Comparison of ENCODE assay signal across 15 cellular contexts in genomic region chr7:125098377-125098970, GRCh38.
DNase-seq lines count a peak whose midpoint lies in the region; ATAC-seq and TF ChIP-seq lines count a peak whose summit lies in the region.
"Had no signal": no experiment of that assay in that cellular context is flagged by ENCODE, and none has a peak within 500 bp of the region (broad histone marks: within the 10 kb centered on the region; RNA-seq: fewer than 3 reads in every experiment).

No MANE protein-coding gene starts in this region.

- H3K36me3 Mint-ChIP-seq in stimulated activated memory B cell treated with anti-CD40 and anti-IgM and Interleukin-4, amounts not matched to agents 10 μg/mL and 1 μg/mL and 100 μg/mL, for 72 hours, result no peaks in the 10 kb centered on the region
- H3K36me3 Mint-ChIP-seq in nephron progenitor cell (ENCODE audit: low read depth), result no peaks in the 10 kb centered on the region
- no peaks in the 10 kb centered on the region for H3K36me3 Mint-ChIP-seq in activated T-cell treated with anti-CD3 and anti-CD28 coated beads, Interleukin-2, amount 50 U/mL, for 4 hours (ENCODE audit: insufficient read depth)

- H3K4me1 ChIP-seq in adrenal gland (replicated peaks in 1 of 2), result no peaks in the 10 kb centered on the region

- peaks cover 3% of the 10 kb centered on the region for H3K9me3 Mint-ChIP-seq in stimulated activated memory B cell treated with anti-CD40 and anti-IgM and Interleukin-4, amounts not matched to agents 10 μg/mL and 1 μg/mL and 100 μg/mL, for 72 hours
- H3K9me3 Mint-ChIP-seq in nephron progenitor cell, result no peaks in the 10 kb centered on the region
- H3K9me3 Mint-ChIP-seq in activated T-cell treated with anti-CD3 and anti-CD28 coated beads, Interleukin-2, amount 50 U/mL, for 4 hours, result peaks cover 3% of the 10 kb centered on the region

- TF ChIP-seq CTCF in nephron progenitor cell (IDR thresholded peaks at IDR 0.05) (no peak), adrenal gland (IDR thresholded peaks at IDR 0.05) (no peak)

- no peak overlapping the region for H3K4me3 Mint-ChIP-seq in stimulated activated memory B cell treated with anti-CD40 and anti-IgM and Interleukin-4, amounts not matched to agents 10 μg/mL and 1 μg/mL and 100 μg/mL, for 72 hours
- no peak overlapping the region for H3K4me3 Mint-ChIP-seq in nephron progenitor cell
- H3K4me3 Mint-ChIP-seq in activated T-cell treated with anti-CD3 and anti-CD28 coated beads, Interleukin-2, amount 50 U/mL, for 4 hours, result no peak overlapping the region
- H3K4me3 Mint-ChIP-seq: activated T-cell treated with anti-CD3 and anti-CD28 coated beads, Interleukin-2, amount 50 U/mL, for 72 hours; stimulated activated naive CD8-positive, alpha-beta T cell treated with anti-CD3 and anti-CD28 coated beads, Interleukin-15, amount 100 ng/mL, for 72 hours had no signal

- no peaks in the 10 kb centered on the region for H3K27me3 ChIP-seq in adrenal gland
- H3K27me3 ChIP-seq: neutrophil had no signal

- H3K36me3 ChIP-seq in adrenal gland (replicated peaks in 1 of 2), result no peaks in the 10 kb centered on the region
- H3K36me3 ChIP-seq: neutrophil, WERI-Rb-1 had no signal

- intact Hi-C loops in adrenal gland (cut with DNase I), result no loop called here

- H3K27ac ChIP-seq in adrenal gland, result no peak overlapping the region
- H3K27ac ChIP-seq: KMS-11, neutrophil, RWPE1, WERI-Rb-1 had no signal

- WGBS in adrenal gland, 4 donors, result 74 to 89% (median 82%) methylated on average over 1 of the region's 1 CpG

- DNase-seq in nephron progenitor cell (no peak), adrenal gland (no peak)
- DNase-seq in activated T-cell treated with anti-CD3 and anti-CD28 coated beads, Interleukin-2, amount 50 U/mL, for 4 hours, result no peak
- DNase-seq: activated T-cell treated with anti-CD3 and anti-CD28 coated beads, Interleukin-2, amount 50 U/mL, for 72 hours; DND-41; NCI-H2171; stimulated activated naive CD8-positive, alpha-beta T cell treated with anti-CD3 and anti-CD28 coated beads, Interleukin-15, amount 100 ng/mL, for 72 hours; WERI-Rb-1 had no signal

- no peaks in the 10 kb centered on the region for H3K27me3 Mint-ChIP-seq in stimulated activated memory B cell treated with anti-CD40 and anti-IgM and Interleukin-4, amounts not matched to agents 10 μg/mL and 1 μg/mL and 100 μg/mL, for 72 hours
- no peaks in the 10 kb centered on the region for H3K27me3 Mint-ChIP-seq in nephron progenitor cell (ENCODE audit: low read depth, poor library complexity)
- H3K27me3 Mint-ChIP-seq in activated T-cell treated with anti-CD3 and anti-CD28 coated beads, Interleukin-2, amount 50 U/mL, for 4 hours (ENCODE audit: low read depth), result no peaks in the 10 kb centered on the region
- H3K27me3 Mint-ChIP-seq: stimulated activated naive CD8-positive, alpha-beta T cell treated with anti-CD3 and anti-CD28 coated beads, Interleukin-15, amount 100 ng/mL, for 72 hours had no signal

- no peak overlapping the region for H3K27ac Mint-ChIP-seq in stimulated activated memory B cell treated with anti-CD40 and anti-IgM and Interleukin-4, amounts not matched to agents 10 μg/mL and 1 μg/mL and 100 μg/mL, for 72 hours
- H3K27ac Mint-ChIP-seq in nephron progenitor cell, result no peak overlapping the region
- H3K27ac Mint-ChIP-seq: activated T-cell treated with anti-CD3 and anti-CD28 coated beads, Interleukin-2, amount 50 U/mL, for 72 hours; stimulated activated naive CD8-positive, alpha-beta T cell treated with anti-CD3 and anti-CD28 coated beads, Interleukin-15, amount 100 ng/mL, for 72 hours had no signal

- H3K4me1 Mint-ChIP-seq in stimulated activated memory B cell treated with anti-CD40 and anti-IgM and Interleukin-4, amounts not matched to agents 10 μg/mL and 1 μg/mL and 100 μg/mL, for 72 hours, result no peaks in the 10 kb centered on the region
- H3K4me1 Mint-ChIP-seq in nephron progenitor cell, result no peaks in the 10 kb centered on the region
- H3K4me1 Mint-ChIP-seq in activated T-cell treated with anti-CD3 and anti-CD28 coated beads, Interleukin-2, amount 50 U/mL, for 4 hours (ENCODE audit: low read depth), result no peaks in the 10 kb centered on the region
- H3K4me1 Mint-ChIP-seq: stimulated activated naive CD8-positive, alpha-beta T cell treated with anti-CD3 and anti-CD28 coated beads, Interleukin-15, amount 100 ng/mL, for 72 hours had no signal

- TF ChIP-seq POLR2A in adrenal gland (IDR thresholded peaks at IDR 0.05), result no peak

- H3K4me3 ChIP-seq in adrenal gland, result no peak overlapping the region

- H3K9me3 ChIP-seq in adrenal gland (replicated peaks in 1 of 3), result no peaks in the 10 kb centered on the region
- H3K9me3 ChIP-seq: neutrophil had no signal

- ATAC-seq in GM19463 (IDR thresholded peaks at IDR 0.05; ENCODE audit: unreplicated experiment) (peak; percentile 85), HG02870 (IDR thresholded peaks at IDR 0.05; ENCODE audit: unreplicated experiment) (peak; percentile 89), HG03521 (IDR thresholded peaks at IDR 0.05; ENCODE audit: unreplicated experiment) (peak; percentile 53)
- peak; percentile 61 for ATAC-seq in stimulated activated memory B cell treated with anti-CD40 and anti-IgM and Interleukin-4, amounts not matched to agents 10 μg/mL and 1 μg/mL and 100 μg/mL, for 72 hours
- ATAC-seq in activated T-cell treated with anti-CD3 and anti-CD28 coated beads, Interleukin-2, amount 50 U/mL, for 4 hours, result no peak
- ATAC-seq: activated T-cell treated with anti-CD3 and anti-CD28 coated beads, Interleukin-2, amount 50 U/mL, for 72 hours; stimulated activated naive CD8-positive, alpha-beta T cell treated with anti-CD3 and anti-CD28 coated beads, Interleukin-15, amount 100 ng/mL, for 72 hours had no signal

Comparison
In these comparisons a context has a peak if more than half of its experiments do, and no peak if none do; other contexts are left out.
1. ATAC-seq: peak in GM19463 (single experiment), HG02870 (single experiment), HG03521 (single experiment) and stimulated activated memory B cell treated with anti-CD40 and anti-IgM and Interleukin-4, amounts not matched to agents 10 μg/mL and 1 μg/mL and 100 μg/mL, for 72 hours (single experiment); none in activated T-cell treated with anti-CD3 and anti-CD28 coated beads, Interleukin-2, amount 50 U/mL, for 4 hours (0 of 2).